In genomic region chr7:99409192-99409572, GRCh38 we compare ENCODE assay signal across 8 cellular contexts. TPM values are rescaled to one million over a fixed set of nuclear protein-coding genes. Genes with fewer than 3 reads are reported as not detected.
DNase-seq lines count a peak whose midpoint lies in the region; ATAC-seq and TF ChIP-seq lines count a peak whose summit lies in the region.

No MANE protein-coding gene starts in this region.

- POLR2A ChIA-PET in activated CD8-positive, alpha-beta T cell treated with anti-CD3 and anti-CD28 coated beads for 36 hours (lab: Charles Lee), result interaction anchor here (0.7 to 5.6 kb wide), 19 partner anchors 9 to 577 kb away, joined by 3 to 58 read pairs (median 5); partner anchors contain the start of genes ARPC1B, ATP5MF, CPSF4 and PTCD1

- H3K9me3 ChIP-seq in spleen, result no peaks in the 10 kb centered on the region

- H3K4me1 ChIP-seq in spleen, result peaks cover 32 to 78% (median 55%) of the 10 kb centered on the region in 6 donors

- H3K36me3 Mint-ChIP-seq in activated CD8-positive, alpha-beta T cell treated with anti-CD3 and anti-CD28 coated beads for 36 hours (ENCODE audit: low read depth), result peaks cover 37% of the 10 kb centered on the region

- peaks cover 4 to 55% (median 43%) of the 10 kb centered on the region in 6 donors for H3K36me3 ChIP-seq in spleen

- H3K27me3 ChIP-seq in spleen (replicated peaks in 1 of 7), result no peaks in the 10 kb centered on the region

- ATAC-seq in GM18511 (IDR thresholded peaks at IDR 0.05; ENCODE audit: unreplicated experiment) (peak; percentile 12), HG02973 (IDR thresholded peaks at IDR 0.05; ENCODE audit: unreplicated experiment) (peak; percentile 10)
- peak; percentile 7 for ATAC-seq in activated CD8-positive, alpha-beta T cell treated with anti-CD3 and anti-CD28 coated beads for 36 hours

- CTCF ChIA-PET in activated CD8-positive, alpha-beta T cell treated with anti-CD3 and anti-CD28 coated beads for 36 hours (lab: Charles Lee), result interaction anchor here (1.0 to 2.3 kb wide), 4 partner anchors 11 to 29 kb away, joined by 3 to 6 read pairs (median 4); no protein-coding TSS in a partner anchor

- no peaks in the 10 kb centered on the region for H3K9me3 Mint-ChIP-seq in activated CD8-positive, alpha-beta T cell treated with anti-CD3 and anti-CD28 coated beads for 36 hours

- peak overlapping the region; percentile 90 for H3K4me3 Mint-ChIP-seq in activated CD8-positive, alpha-beta T cell treated with anti-CD3 and anti-CD28 coated beads for 36 hours

- peak overlapping the region; percentile 85 for H3K4me3 ChIP-seq in iPS-11a (ENCODE audit: low read depth, low read length)
- peak overlapping the region; percentile 91 to 100 (median 96) for H3K4me3 ChIP-seq in spleen

- no peak for TF ChIP-seq POLR2A in spleen (IDR thresholded peaks at IDR 0.05)

- H3K27ac ChIP-seq in spleen, result peak overlapping the region; percentile 92 to 98 (median 96)

- H3K27ac Mint-ChIP-seq in activated CD8-positive, alpha-beta T cell treated with anti-CD3 and anti-CD28 coated beads for 36 hours, result peak overlapping the region; percentile 97

- no peak for DNase-seq in activated CD8-positive, alpha-beta T cell treated with anti-CD3 and anti-CD28 coated beads for 36 hours
- DNase-seq in spleen (no peak), HCEC 1CT (no peak), NCI-H446 treated with DMSO at 0.1 percent for 48 hours (lab: John Stamatoyannopoulos, UW) (no peak)
- DNase-seq in effector CD4-positive, alpha-beta T cell, result no peak

- TF ChIP-seq CTCF in activated CD8-positive, alpha-beta T cell treated with anti-CD3 and anti-CD28 coated beads for 36 hours (IDR thresholded peaks at IDR 0.05), result no peak
- no peak for TF ChIP-seq CTCF in spleen (IDR thresholded peaks at IDR 0.05 in 8 of 11, conservative IDR thresholded peaks at IDR 0.05 in 3 of 11)

- no peaks in the 10 kb centered on the region for H3K27me3 Mint-ChIP-seq in activated CD8-positive, alpha-beta T cell treated with anti-CD3 and anti-CD28 coated beads for 36 hours

- intact Hi-C loops in activated CD8-positive, alpha-beta T cell treated with anti-CD3 and anti-CD28 coated beads for 36 hours (cut with micrococcal nuclease), result no loop called here
- intact Hi-C loops in spleen (cut with DNase I; ENCODE audit: low total_unique reads), result loop anchor here (5.0 kb wide), 1 partner anchor 37 kb away; the partner anchor contains the start of gene ARPC1B

- H3K4me1 Mint-ChIP-seq in activated CD8-positive, alpha-beta T cell treated with anti-CD3 and anti-CD28 coated beads for 36 hours (ENCODE audit: low read depth), result peaks cover 38% of the 10 kb centered on the region

- 0 to 1% (median 0%) methylated on average over 18 of the region's 18 CpGs for WGBS in spleen, 5 donors

RNA-seq across cellular contexts. Expression of gene BUD31, which starts 0.4 kb away (rescaled TPM):
- 100 to 1,000 TPM; 118 to 124 TPM for total RNA-seq in activated CD8-positive, alpha-beta T cell treated with anti-CD3 and anti-CD28 coated beads for 36 hours
- total RNA-seq in spleen, result 10 to 100 TPM; 48.4 to 72.7 (median 65.7) TPM
- polyA plus RNA-seq in spleen, result 100 to 1,000 TPM in 2 of 3 donors, 10 to 100 TPM in 1; 98.7 to 124 (median 112) TPM

RNA-seq across cellular contexts. Expression of gene PDAP1, which starts 0.8 kb away (rescaled TPM):
- total RNA-seq in activated CD8-positive, alpha-beta T cell treated with anti-CD3 and anti-CD28 coated beads for 36 hours, result 100 to 1,000 TPM; 160 TPM
- total RNA-seq in spleen, result 10 to 100 TPM; 28.1 to 57.2 (median 52.8) TPM
- 100 to 1,000 TPM in 2 of 3 donors, 10 to 100 TPM in 1; 83.4 to 117 (median 108) TPM for polyA plus RNA-seq in spleen

RNA-seq across cellular contexts. Expression of gene PTCD1, which starts 29.4 kb away (rescaled TPM):
- 1 to 10 TPM; 7.2 to 8.2 TPM for total RNA-seq in activated CD8-positive, alpha-beta T cell treated with anti-CD3 and anti-CD28 coated beads for 36 hours
- total RNA-seq in spleen, result 10 to 100 TPM in 1 of 7 donors, 1 to 10 TPM in 6; 4.0 to 17.5 (median 7.5) TPM
- 1 to 10 TPM; 2.1 to 4.4 (median 3.2) TPM for polyA plus RNA-seq in spleen

RNA-seq across cellular contexts. Expression of gene CPSF4, which starts 29.6 kb away (rescaled TPM):
- total RNA-seq in activated CD8-positive, alpha-beta T cell treated with anti-CD3 and anti-CD28 coated beads for 36 hours, result 10 to 100 TPM; 62.3 to 64.6 TPM
- total RNA-seq in spleen, result 10 to 100 TPM; 29.9 to 40.3 (median 35.1) TPM
- polyA plus RNA-seq in spleen, result 10 to 100 TPM; 28.7 to 49.6 (median 46.7) TPM

RNA-seq across cellular contexts. Expression of gene ARPC1B, which starts 34.7 kb away (rescaled TPM):
- 100 to 1,000 TPM; 304 to 307 TPM for total RNA-seq in activated CD8-positive, alpha-beta T cell treated with anti-CD3 and anti-CD28 coated beads for 36 hours
- 100 to 1,000 TPM; 302 to 758 (median 363) TPM for total RNA-seq in spleen
- 100 to 1,000 TPM; 348 to 537 (median 472) TPM for polyA plus RNA-seq in spleen
